In genomic region chr12:83156800-83157199, GRCh38 we compare ENCODE assay signal across 15 cellular contexts.
"Had no signal": no experiment of that assay in that cellular context is flagged by ENCODE, and none has a peak within 500 bp of the region (broad histone marks: within the 10 kb centered on the region; RNA-seq: fewer than 3 reads in every experiment).

No MANE protein-coding gene starts in this region.

- FAIRE-seq: frontal cortex, keratinocyte, urothelium cell line had no signal

- H3K27me3 ChIP-seq: ascending aorta, tibial artery had no signal

- H3K4me1 ChIP-seq: ascending aorta, tibial artery had no signal

- H3K9me3 ChIP-seq: ascending aorta, tibial artery had no signal

- DNase-seq: activated CD4-positive, CD25-positive, alpha-beta regulatory T cell treated with anti-CD3 and anti-CD28 coated beads, Interleukin-2, amount 50 U/mL, for 72 hours; activated CD8-positive, alpha-beta memory T cell treated with anti-CD3 and anti-CD28 coated beads for 24 hours; activated CD8-positive, alpha-beta memory T cell treated with anti-CD3 and anti-CD28 coated beads, Interleukin-2, amount 50 U/mL, for 48 hours; activated effector memory CD4-positive, alpha-beta T cell treated with anti-CD3 and anti-CD28 coated beads, Interleukin-2, amount 50 U/mL, for 16 hours; activated T-cell treated with anti-CD3 and anti-CD28 coated beads, Interleukin-2, amount 50 U/mL, for 48 hours; occipital lobe; retina; stimulated activated naive CD4-positive, alpha-beta T cell treated with Interleukin-2 at 50 U/mL for 16 hours; tibial artery had no signal

- H3K36me3 ChIP-seq: ascending aorta, tibial artery had no signal

- H3K4me3 ChIP-seq: ascending aorta, coronary artery, lung, tibial artery had no signal

- H3K27ac ChIP-seq: ascending aorta, coronary artery, tibial artery had no signal
